8 cellular contexts compared by ENCODE assay signal in genomic region chr1:208604295-208604694, GRCh38.
DNase-seq lines count a peak whose midpoint lies in the region; ATAC-seq and TF ChIP-seq lines count a peak whose summit lies in the region.

No MANE protein-coding gene starts in this region.

- DNase-seq in GM13976 (ENCODE audit: low spot score) (peak; percentile 42), choroid plexus epithelial cell (ENCODE audit: low read depth) (peak; percentile 62), NCI-H69 (lab: John Stamatoyannopoulos, UW) (no peak), NCI-H2107 (lab: John Stamatoyannopoulos, UW) (no peak), islet precursor cell (no peak)
- no peak for DNase-seq in stimulated activated CD4-positive, alpha-beta T cell treated with anti-CD3 and anti-CD28 coated beads, Interleukin-2, amount 100 ng/mL, for 48 hours

- TF ChIP-seq CTCF in GM13976 (IDR thresholded peaks at IDR 0.05; ENCODE audit: borderline replicate concordance, control extremely low read depth, extremely low read depth, insufficient read depth, missing control alignments) (no peak), choroid plexus epithelial cell (conservative IDR thresholded peaks at IDR 0.05; ENCODE audit: low read depth, low read length) (no peak)

- H3K4me3 ChIP-seq in choroid plexus epithelial cell (ENCODE audit: low read depth, low read length), result no peak overlapping the region

- peak; percentile 98 for ATAC-seq in GM21360 (IDR thresholded peaks at IDR 0.05; ENCODE audit: unreplicated experiment)
- peak; percentile 95 for ATAC-seq in HG03342 (IDR thresholded peaks at IDR 0.05; ENCODE audit: unreplicated experiment)

- in situ Hi-C loops in GM13976 (cut with MboI; ENCODE audit: low sequenced_read_pairs, unreplicated experiment), result no loop called here

Comparison
In these comparisons a context has a peak if more than half of its experiments do, and no peak if none do; other contexts are left out.
1. DNase-seq: peak in GM13976 (single experiment) and choroid plexus epithelial cell (single experiment); none in NCI-H69 (single experiment), NCI-H2107 (single experiment), islet precursor cell (single experiment) and stimulated activated CD4-positive, alpha-beta T cell treated with anti-CD3 and anti-CD28 coated beads, Interleukin-2, amount 100 ng/mL, for 48 hours (0 of 2).